8 cellular contexts compared by ENCODE assay signal in the genomic region with DNA sequence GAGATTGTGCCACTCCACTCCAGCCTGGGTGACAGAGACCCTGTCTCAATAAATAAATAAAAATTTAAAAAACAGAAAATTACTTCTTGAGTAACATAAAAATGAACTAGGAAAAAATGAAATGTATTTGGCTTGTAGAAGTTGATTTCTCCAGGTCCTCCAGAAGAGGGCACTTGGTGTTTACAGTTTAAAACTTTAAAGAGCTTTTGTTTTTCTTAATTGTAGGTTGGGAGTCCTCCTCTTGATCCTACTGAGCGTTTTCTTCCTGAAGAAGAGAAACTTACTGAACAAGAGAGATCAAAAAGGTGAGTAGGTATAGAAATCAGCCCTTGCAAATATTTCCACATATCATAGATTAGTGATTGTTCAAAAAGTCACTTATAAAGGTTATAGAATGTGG. TPM values are rescaled to one million over a fixed set of nuclear protein-coding genes. Genes with fewer than 3 reads are reported as not detected.
DNase-seq lines count a peak whose midpoint lies in the region; ATAC-seq, FAIRE-seq and TF ChIP-seq lines count a peak whose summit lies in the region.

No MANE protein-coding gene starts in this region.

- FAIRE-seq in A549 (lab: Jason Lieb, UNC): no peak

- H3K4me3 ChIP-seq in A549 (no peak overlapping the region), GM12875 (ENCODE audit: low read depth, low read length) (no peak overlapping the region), fibroblast of mammary gland (ENCODE audit: control insufficient read depth, low read depth, low read length) (no peak overlapping the region)

- POLR2A ChIA-PET in A549 (lab: Yijun Ruan, JAX): no interaction called here
- POLR2A ChIA-PET in HEK293T (lab: Yijun Ruan, JAX): interaction anchor here (0.5 kb wide), 1 partner anchor 11 kb away, joined by 3 read pairs; no protein-coding TSS in a partner anchor

- TF ChIP-seq CTCF in A549 (IDR thresholded peaks at IDR 0.05) (peak; percentile 83), GM12875 (IDR thresholded peaks at IDR 0.05; ENCODE audit: borderline replicate concordance, insufficient read depth, low read depth, low read length) (peak; percentile 25; the same call in 1 of the 2 replicates), fibroblast of mammary gland (conservative IDR thresholded peaks at IDR 0.05; ENCODE audit: control insufficient read depth, insufficient read depth, low read depth, low read length) (peak; percentile 61)

- no peak overlapping the region for H3K27ac ChIP-seq in A549

- no peak for TF ChIP-seq EP300 in A549 (IDR thresholded peaks at IDR 0.05)

- TF ChIP-seq RAD21 in A549 (conservative IDR thresholded peaks at IDR 0.05 in 1 of 2, IDR thresholded peaks at IDR 0.05 in 1 of 2): peak; percentile 69 to 81

- CTCF ChIA-PET in A549 (lab: Yijun Ruan, JAX) (interaction anchor here (0.5 to 4.8 kb wide), 37 partner anchors 9 to 632 kb away, joined by 3 to 122 read pairs (median 4); partner anchors contain the start of genes SRGN and VPS26A), HEK293T (lab: Yijun Ruan, JAX) (interaction anchor here (0.5 to 0.9 kb wide), 2 partner anchors 11 to 46 kb away, joined by 3 read pairs; no protein-coding TSS in a partner anchor)

- no peaks in the 10 kb centered on the region for H3K9me3 ChIP-seq in A549

- DNase-seq in A549 (ENCODE audit: low read depth in 1 of 2, low spot score in 1 of 2) (peak; percentile 35 to 47), SKM-1 (lab: John Stamatoyannopoulos, UW; ENCODE audit: unreplicated experiment) (peak; percentile 48), fibroblast of mammary gland (ENCODE audit: low read depth) (peak; percentile 72), sciatic nerve (ENCODE audit: low spot score) (no peak), HEK293T (ENCODE audit: extremely low spot score) (no peak), SHP77 treated with DMSO at 0.1 percent for 48 hours (lab: John Stamatoyannopoulos, UW) (no peak), HuH-7.5 (ENCODE audit: low spot score) (no peak)

- ATAC-seq in A549 (peak in 1 of 2 experiments; percentile 42; a peak in 1 of 6 replicates), sciatic nerve (peak; percentile 70)

- TF ChIP-seq POLR2A in A549 (IDR thresholded peaks at IDR 0.05; ENCODE audit: low read length): no peak

- intact Hi-C loops in sciatic nerve (cut with DNase I): no loop called here

- no peaks in the 10 kb centered on the region for H3K4me1 ChIP-seq in A549

- no peak overlapping the region for H3K4me2 ChIP-seq in A549

- 9% methylated on average over 1 of the region's 1 CpG for WGBS in A549 (ENCODE audit: missing lambda C conversion rate)

TF ChIP-seq in A549, 52 proteins besides CTCF, POLR2A, EP300 and RAD21:
- peak; percentile 81 for TF ChIP-seq SMC3 (IDR thresholded peaks at IDR 0.05)
- no peak for TF ChIP-seq TFCP2L1 (CRISPR knock-in tag; IDR thresholded peaks at IDR 0.05)

TF ChIP-seq in HEK293T, 16 proteins besides CTCF, POLR2A, EP300 and RAD21:
- no peak for TF ChIP-seq NFRKB (IDR thresholded peaks at IDR 0.05)
- TF ChIP-seq FOXM1 (IDR thresholded peaks at IDR 0.05; ENCODE audit: borderline replicate concordance): no peak
- no peak for TF ChIP-seq BHLHE40 (IDR thresholded peaks at IDR 0.05; ENCODE audit: borderline replicate concordance)

RNA-seq across cellular contexts. Expression of gene KIFBP, which starts 16.2 kb away (rescaled TPM):
- polyA plus RNA-seq in A549 (2011; rRNA removed) (43.7 and 53.8 TPM in 2 replicates), A549 (2017; fragmentation: RNase III; extraction: RNeasy Plus Mini Kit Qiagen cat#74134 plus additional on column Dnase treatment) (35.2 to 36.1 TPM (median 35.4 TPM) in 3 replicates)
- 14.6 TPM in 2 replicates for polyA plus RNA-seq in A549 (2012; cell fraction: cytosol; rRNA removed)
- polyA plus RNA-seq in A549 (2012; cell fraction: nucleus; rRNA removed): 12.8 and 13.2 TPM in 2 replicates
- polyA minus RNA-seq in A549 (2011; rRNA and poly(A)+ RNA removed): 14.1 and 15.0 TPM in 2 replicates
- 30.4 TPM for total RNA-seq in sciatic nerve

RNA-seq across cellular contexts. Expression of gene DDX21, which starts 48.9 kb away (rescaled TPM):
- polyA plus RNA-seq in A549 (2011; rRNA removed) (142 and 218 TPM in 2 replicates), A549 (2017; fragmentation: RNase III; extraction: RNeasy Plus Mini Kit Qiagen cat#74134 plus additional on column Dnase treatment) (113 to 137 TPM (median 113 TPM) in 3 replicates)
- polyA plus RNA-seq in A549 (2012; cell fraction: cytosol; rRNA removed): 41.2 and 41.5 TPM in 2 replicates
- 25.9 and 44.9 TPM in 2 replicates for polyA plus RNA-seq in A549 (2012; cell fraction: nucleus; rRNA removed)
- polyA minus RNA-seq in A549 (2011; rRNA and poly(A)+ RNA removed): 61.4 and 61.6 TPM in 2 replicates
- total RNA-seq in sciatic nerve: 41.0 TPM

Comparison
In these comparisons a context has a peak if more than half of its experiments do, and no peak if none do; other contexts are left out.
1. DNase-seq: peak in A549 (2 of 2), SKM-1 (single experiment) and fibroblast of mammary gland (single experiment); none in sciatic nerve (single experiment), HEK293T (single experiment), SHP77 treated with DMSO at 0.1 percent for 48 hours (single experiment) and HuH-7.5 (single experiment).
2. CTCF ChIP-seq: peak in every context shown above with its lines; median percentile 83 in A549; 61 in fibroblast of mammary gland; 25 in GM12875.